Comparison of ENCODE assay signal across 25 cellular contexts in the genomic region with DNA sequence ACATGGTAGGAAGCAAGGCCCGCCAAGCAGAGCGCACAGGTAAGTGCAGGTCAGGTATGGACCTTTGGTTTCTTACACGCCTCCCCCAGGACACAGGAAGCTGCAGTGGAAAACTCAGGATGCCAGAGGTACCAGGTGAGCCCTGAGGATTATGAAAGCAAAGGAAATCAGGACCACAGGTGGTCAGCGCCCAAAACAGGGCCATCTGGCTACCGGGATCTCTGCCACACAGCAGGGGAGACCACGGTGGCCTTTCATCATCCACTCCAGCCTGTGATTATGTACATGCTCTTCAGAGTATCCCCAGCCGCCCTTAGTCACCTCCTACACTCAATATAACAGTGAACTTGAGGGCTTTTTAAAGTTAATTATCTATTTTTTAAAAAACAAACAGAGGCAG.
DNase-seq lines count a peak whose midpoint lies in the region; TF ChIP-seq lines count a peak whose summit lies in the region.
"Had no signal": no experiment of that assay in that cellular context is flagged by ENCODE, and none has a peak within 500 bp of the region (broad histone marks: within the 10 kb centered on the region; RNA-seq: fewer than 3 reads in every experiment).

No MANE protein-coding gene starts in this region.

- no peak overlapping the region for H4K91ac ChIP-seq in H9 (ENCODE audit: insufficient read length, low read depth, low read length)

- H3K79me1 ChIP-seq in H9 (ENCODE audit: insufficient read depth, low read depth, low read length, poor library complexity, severe bottlenecking) = no peaks in the 10 kb centered on the region

- intact Hi-C loops in tibial artery (cut with DNase I; ENCODE audit: low total_unique reads) (loop anchor here (10.0 kb wide), 1 partner anchor 534 kb away; no protein-coding TSS in a partner anchor), esophagus squamous epithelium (cut with DNase I) (no loop called here)

- no peak for TF ChIP-seq POLR2A in esophagus squamous epithelium (IDR thresholded peaks at IDR 0.05)

- WGBS in H9 (ENCODE audit: extremely low coverage, insufficient read length, low lambda C conversion rate) = no CpG with 5 or more reads among the region's 7 CpGs
- 90 to 98% methylated on average over 4 to 6 of the region's 7 CpGs for WGBS in esophagus squamous epithelium, 2 donors

- H3K9me3 ChIP-seq in H9 (ENCODE audit: control insufficient read depth, low read depth, low read length) (no peaks in the 10 kb centered on the region), tibial artery (no peaks in the 10 kb centered on the region), esophagus squamous epithelium (no peaks in the 10 kb centered on the region)
- H3K9me3 ChIP-seq: gastroesophageal sphincter, transverse colon had no signal

- no peak overlapping the region for H3K23ac ChIP-seq in H9 (ENCODE audit: insufficient read length, low read depth, low read length)

- H3K23me2 ChIP-seq in H9 (ENCODE audit: insufficient read length, low read depth, low read length, poor library complexity, severe bottlenecking) = no peaks in the 10 kb centered on the region

- H3T11ph ChIP-seq in H9 (ENCODE audit: low read length) = no peak overlapping the region

- no peak overlapping the region for H3K4me3 Mint-ChIP-seq in H9
- H3K4me3 Mint-ChIP-seq: activated CD4-positive, alpha-beta T cell treated with anti-CD3 and anti-CD28 coated beads, Interleukin-2, amount 10 ng/mL, durations not matched to agents 24 days and 14 days; activated CD8-positive, alpha-beta memory T cell treated with anti-CD3 and anti-CD28 coated beads, Interleukin-2, amount 10 ng/mL, durations not matched to agents 7 days and 5 days; activated naive CD4-positive, alpha-beta T cell treated with anti-CD3 and anti-CD28 coated beads, Interleukin-2, amount 50 U/mL, for 24 hours; activated T-helper 1 cell treated with anti-CD3 and anti-CD28 coated beads, Interleukin-12 subunit alpha, Interleukin-12 subunit beta, Interleukin-2, Interleukin-4 antibody, amounts not matched to agents 30 ng/mL and 10 ng/mL and 1 ng/mL, durations not matched to agents 14 hours and 24 hours and 36 hours; neural progenitor cell; stimulated activated naive CD8-positive, alpha-beta T cell treated with anti-CD3 and anti-CD28 coated beads, Interleukin-15, amount 100 ng/mL, for 72 hours had no signal

- no peak overlapping the region for H3K4ac ChIP-seq in H9 (ENCODE audit: low read depth, low read length)

- no peaks in the 10 kb centered on the region for H3K9me3 Mint-ChIP-seq in H9
- H3K9me3 Mint-ChIP-seq: activated CD4-positive, alpha-beta T cell treated with anti-CD3 and anti-CD28 coated beads, Interleukin-2, amount 10 ng/mL, durations not matched to agents 24 days and 14 days; activated naive CD4-positive, alpha-beta T cell treated with anti-CD3 and anti-CD28 coated beads, Interleukin-2, amount 50 U/mL, for 24 hours; activated T-helper 1 cell treated with anti-CD3 and anti-CD28 coated beads, Interleukin-12 subunit alpha, Interleukin-12 subunit beta, Interleukin-2, Interleukin-4 antibody, amounts not matched to agents 30 ng/mL and 10 ng/mL and 1 ng/mL, durations not matched to agents 14 hours and 24 hours and 36 hours; neural progenitor cell; stimulated activated naive CD8-positive, alpha-beta T cell treated with anti-CD3 and anti-CD28 coated beads, Interleukin-15, amount 100 ng/mL, for 72 hours had no signal

- H3K27ac ChIP-seq in H9 (ENCODE audit: insufficient read length, low read depth, low read length) (no peak overlapping the region), tibial artery (no peak overlapping the region), esophagus squamous epithelium (no peak overlapping the region)
- H3K27ac ChIP-seq: C4-2B, gastroesophageal sphincter, neural progenitor cell, transverse colon had no signal

- no peaks in the 10 kb centered on the region for H3K36me3 Mint-ChIP-seq in H9 (ENCODE audit: insufficient read depth in 1 of 3, low read depth in 3 of 3)
- H3K36me3 Mint-ChIP-seq: activated CD8-positive, alpha-beta memory T cell treated with anti-CD3 and anti-CD28 coated beads, Interleukin-2, amount 10 ng/mL, durations not matched to agents 7 days and 5 days had no signal

- H3K27me3 ChIP-seq in H9 (ENCODE audit: insufficient read depth, low read length) (no peaks in the 10 kb centered on the region), tibial artery (no peaks in the 10 kb centered on the region), esophagus squamous epithelium (no peaks in the 10 kb centered on the region)
- H3K27me3 ChIP-seq: gastroesophageal sphincter, neural progenitor cell, transverse colon had no signal

- no peak overlapping the region for H3K4me3 ChIP-seq in tibial artery
- H3K4me3 ChIP-seq in esophagus squamous epithelium = no peak overlapping the region
- H3K4me3 ChIP-seq: gastroesophageal sphincter, lung, neural progenitor cell, transverse colon had no signal

- DNase-seq in H9 = peak; percentile 80
- peak; percentile 68 to 88 for DNase-seq in NCI-H2081 (lab: John Stamatoyannopoulos, UW)
- peak; percentile 88 for DNase-seq in NCI-H748 (lab: John Stamatoyannopoulos, UW; ENCODE audit: unreplicated experiment)
- DNase-seq in iPS DF 4.7 (ENCODE audit: extremely low read depth, low spot score) = peak; percentile 41
- DNase-seq in activated CD4-positive, CD25-positive, alpha-beta regulatory T cell (lab: John Stamatoyannopoulos, UW) = no peak
- no peak for DNase-seq in NCI-H187 (lab: John Stamatoyannopoulos, UW)
- DNase-seq in tibial artery = no peak
- no peak for DNase-seq in esophagus squamous epithelium (lab: John Stamatoyannopoulos, UW)
- DNase-seq: activated CD4-positive, alpha-beta T cell treated with anti-CD3 and anti-CD28 coated beads, Interleukin-2, amount 10 ng/mL, durations not matched to agents 24 days and 14 days; activated CD8-positive, alpha-beta memory T cell treated with anti-CD3 and anti-CD28 coated beads, Interleukin-2, amount 10 ng/mL, durations not matched to agents 7 days and 5 days; cortex of kidney; hypothalamus; NCI-H1048; NCI-H2171 treated with DMSO at 0.1 percent for 48 hours; RPMI8226; stimulated activated naive CD8-positive, alpha-beta T cell treated with anti-CD3 and anti-CD28 coated beads, Interleukin-15, amount 100 ng/mL, for 72 hours; T-helper 2 cell; transverse colon had no signal

- no peak overlapping the region for H2BK15ac ChIP-seq in H9 (ENCODE audit: low read depth, low read length)

- TF ChIP-seq CTCF in H9 (conservative IDR thresholded peaks at IDR 0.05) (no peak), tibial artery (IDR thresholded peaks at IDR 0.05) (no peak), esophagus squamous epithelium (IDR thresholded peaks at IDR 0.05) (no peak)

- H3K18ac ChIP-seq in H9 (ENCODE audit: insufficient read length, low read depth, low read length) = no peak overlapping the region

- no peak overlapping the region for H3K56ac ChIP-seq in H9 (ENCODE audit: insufficient read length, low read depth, low read length)

- no peak overlapping the region for H4K8ac ChIP-seq in H9 (replicated peaks; ENCODE audit: insufficient read length, low read depth, low read length)

- H4K5ac ChIP-seq in H9 (ENCODE audit: insufficient read length, low read depth, low read length) = no peak overlapping the region

- peak overlapping the region in 1 of 3 experiments; percentile 45; a peak in 1 of 7 replicates for H3K27ac Mint-ChIP-seq in H9
- H3K27ac Mint-ChIP-seq: activated CD4-positive, alpha-beta T cell treated with anti-CD3 and anti-CD28 coated beads, Interleukin-2, amount 10 ng/mL, durations not matched to agents 24 days and 14 days; activated CD8-positive, alpha-beta memory T cell treated with anti-CD3 and anti-CD28 coated beads, Interleukin-2, amount 10 ng/mL, durations not matched to agents 7 days and 5 days; activated naive CD4-positive, alpha-beta T cell treated with anti-CD3 and anti-CD28 coated beads, Interleukin-2, amount 50 U/mL, for 24 hours; activated T-helper 1 cell treated with anti-CD3 and anti-CD28 coated beads, Interleukin-12 subunit alpha, Interleukin-12 subunit beta, Interleukin-2, Interleukin-4 antibody, amounts not matched to agents 30 ng/mL and 10 ng/mL and 1 ng/mL, durations not matched to agents 14 hours and 24 hours and 36 hours; neural progenitor cell; progenitor cell of endocrine pancreas; stimulated activated naive CD8-positive, alpha-beta T cell treated with anti-CD3 and anti-CD28 coated beads, Interleukin-15, amount 100 ng/mL, for 72 hours had no signal

- H2BK20ac ChIP-seq in H9 (ENCODE audit: low read depth, low read length, poor library complexity, severe bottlenecking) = peak overlapping the region; percentile 93

- H3K9ac ChIP-seq in H9 (ENCODE audit: extremely low read depth, insufficient read length, low read length) = no peak overlapping the region
- H3K9ac ChIP-seq: neural progenitor cell had no signal

- no peak overlapping the region for H2BK12ac ChIP-seq in H9 (ENCODE audit: insufficient read length, low read depth, low read length)

- no peaks in the 10 kb centered on the region for H3K36me3 ChIP-seq in tibial artery
- H3K36me3 ChIP-seq in esophagus squamous epithelium = peaks cover 0 to 10% (median 0%) of the 10 kb centered on the region in 3 donors
- H3K36me3 ChIP-seq: neural progenitor cell, transverse colon had no signal

- H3K4me1 Mint-ChIP-seq in H9 = peaks cover 31 to 36% of the 10 kb centered on the region in 2 experiments

- no peak overlapping the region for H2AK5ac ChIP-seq in H9 (ENCODE audit: insufficient read length, low read length)

- no peaks in the 10 kb centered on the region for H3K79me2 ChIP-seq in H9 (ENCODE audit: insufficient read depth, low read length)

- H3K27me3 Mint-ChIP-seq in H9 (ENCODE audit: low read depth) = no peaks in the 10 kb centered on the region
- H3K27me3 Mint-ChIP-seq: activated CD4-positive, alpha-beta T cell treated with anti-CD3 and anti-CD28 coated beads, Interleukin-2, amount 10 ng/mL, durations not matched to agents 24 days and 14 days; activated CD8-positive, alpha-beta memory T cell treated with anti-CD3 and anti-CD28 coated beads, Interleukin-2, amount 10 ng/mL, durations not matched to agents 7 days and 5 days; activated naive CD4-positive, alpha-beta T cell treated with anti-CD3 and anti-CD28 coated beads, Interleukin-2, amount 50 U/mL, for 24 hours; progenitor cell of endocrine pancreas; stimulated activated naive CD8-positive, alpha-beta T cell treated with anti-CD3 and anti-CD28 coated beads, Interleukin-15, amount 100 ng/mL, for 72 hours had no signal

- H2BK5ac ChIP-seq in H9 (ENCODE audit: insufficient read length, low read length) = no peak overlapping the region

- no peak overlapping the region for H3K14ac ChIP-seq in H9 (ENCODE audit: insufficient read depth, low read length)

- H2AFZ ChIP-seq in H9 (ENCODE audit: low read length) = no peak overlapping the region
- H2AFZ ChIP-seq: neural progenitor cell had no signal

- H2BK120ac ChIP-seq in H9 (ENCODE audit: low read depth, low read length, poor library complexity, severe bottlenecking) = no peak overlapping the region

- peaks cover 10% of the 10 kb centered on the region; the same call in 1 of the 2 replicates for H3K4me1 ChIP-seq in H9 (ENCODE audit: insufficient read depth, low read length)
- peaks cover 0 to 18% (median 3%) of the 10 kb centered on the region in 4 donors for H3K4me1 ChIP-seq in tibial artery
- no peaks in the 10 kb centered on the region for H3K4me1 ChIP-seq in esophagus squamous epithelium
- H3K4me1 ChIP-seq: gastroesophageal sphincter, transverse colon had no signal

- peak overlapping the region; percentile 38 for H3K4me2 ChIP-seq in H9 (ENCODE audit: insufficient read depth, insufficient read length, low read length)
- H3K4me2 ChIP-seq: neural progenitor cell had no signal

- no peaks in the 10 kb centered on the region for H4K20me1 ChIP-seq in H9 (ENCODE audit: control insufficient read depth, insufficient read depth, insufficient read length)

Comparison
In these comparisons a context has a peak if more than half of its experiments do, and no peak if none do; other contexts are left out.
1. DNase-seq: peak in H9 (single experiment), NCI-H2081 (2 of 2), NCI-H748 (single experiment) and iPS DF 4.7 (single experiment); none in activated CD4-positive, CD25-positive, alpha-beta regulatory T cell (0 of 4), NCI-H187 (0 of 2), tibial artery (0 of 2) and esophagus squamous epithelium (single experiment).